In genomic region chr12:68793975-68794652, GRCh38 we compare ENCODE assay signal across 26 cellular contexts.
"Had no signal": no experiment of that assay in that cellular context is flagged by ENCODE, and none has a peak within 500 bp of the region (broad histone marks: within the 10 kb centered on the region; RNA-seq: fewer than 3 reads in every experiment).

No MANE protein-coding gene starts in this region.

- H3K9me3 ChIP-seq: gastroesophageal sphincter, left lung, lower lobe of right lung, psoas muscle, thoracic aorta, vagina had no signal

- H3K4me1 ChIP-seq: gastroesophageal sphincter, left lung, lower lobe of right lung, neural progenitor cell, parathyroid adenoma, psoas muscle, vagina had no signal

- H3K27ac ChIP-seq: gastroesophageal sphincter, left lung, lower lobe of right lung, neural progenitor cell, parathyroid adenoma, psoas muscle, thoracic aorta, vagina had no signal

- ATAC-seq: gastroesophageal sphincter, left lung, lower lobe of right lung, natural killer cell, psoas muscle, T-helper 17 cell had no signal

- H3K36me3 ChIP-seq: gastroesophageal sphincter, left lung, lower lobe of right lung, neural progenitor cell, thoracic aorta, vagina had no signal

- H3K4me2 ChIP-seq: neural progenitor cell had no signal

- H3K27me3 Mint-ChIP-seq: activated CD4-positive, alpha-beta memory T cell treated with anti-CD3 and anti-CD28 coated beads, Interleukin-2, amount 10 ng/mL, durations not matched to agents 7 days and 5 days; activated CD4-positive, alpha-beta T cell treated with anti-CD3 and anti-CD28 coated beads, Interleukin-2, amount 10 ng/mL, durations not matched to agents 7 days and 5 days; activated naive CD8-positive, alpha-beta T cell; T-helper 17 cell; type B pancreatic cell had no signal

- H3K9me3 Mint-ChIP-seq: activated CD4-positive, alpha-beta memory T cell treated with anti-CD3 and anti-CD28 coated beads, Interleukin-2, amount 10 ng/mL, durations not matched to agents 7 days and 5 days; activated CD4-positive, alpha-beta T cell treated with anti-CD3 and anti-CD28 coated beads, Interleukin-2, amount 10 ng/mL, durations not matched to agents 7 days and 5 days; immature natural killer cell; natural killer cell; neural progenitor cell; type B pancreatic cell had no signal

- H3K9ac ChIP-seq: neural progenitor cell, parathyroid adenoma had no signal

- H3K4me3 ChIP-seq: gastroesophageal sphincter, left lung, lower lobe of right lung, neural progenitor cell, psoas muscle, thoracic aorta, vagina had no signal

- H3K79me2 ChIP-seq: parathyroid adenoma had no signal

- H3K4me1 Mint-ChIP-seq: activated CD4-positive, alpha-beta T cell treated with anti-CD3 and anti-CD28 coated beads, Interleukin-2, amount 10 ng/mL, durations not matched to agents 7 days and 5 days; immature natural killer cell; neural progenitor cell; T-helper 17 cell had no signal

- H3K36me3 Mint-ChIP-seq: activated naive CD8-positive, alpha-beta T cell; natural killer cell; neural progenitor cell; type B pancreatic cell had no signal

- H3K27me3 ChIP-seq: gastroesophageal sphincter, left lung, neural progenitor cell, vagina had no signal

- H3K27ac Mint-ChIP-seq: activated CD4-positive, alpha-beta memory T cell treated with anti-CD3 and anti-CD28 coated beads, Interleukin-2, amount 10 ng/mL, durations not matched to agents 7 days and 5 days; activated CD4-positive, alpha-beta T cell treated with anti-CD3 and anti-CD28 coated beads, Interleukin-2, amount 10 ng/mL, durations not matched to agents 7 days and 5 days; activated naive CD8-positive, alpha-beta T cell; natural killer cell; neural progenitor cell; T-helper 17 cell; type B pancreatic cell had no signal

- H3K4me3 Mint-ChIP-seq: activated CD4-positive, alpha-beta memory T cell treated with anti-CD3 and anti-CD28 coated beads, Interleukin-2, amount 10 ng/mL, durations not matched to agents 7 days and 5 days; activated CD4-positive, alpha-beta T cell treated with anti-CD3 and anti-CD28 coated beads, Interleukin-2, amount 10 ng/mL, durations not matched to agents 7 days and 5 days; activated naive CD8-positive, alpha-beta T cell; immature natural killer cell; natural killer cell; neural progenitor cell; T-helper 17 cell; type B pancreatic cell had no signal

- DNase-seq: activated CD4-positive, alpha-beta memory T cell treated with anti-CD3 and anti-CD28 coated beads, Interleukin-2, amount 10 ng/mL, durations not matched to agents 7 days and 5 days; activated CD4-positive, alpha-beta T cell treated with anti-CD3 and anti-CD28 coated beads, Interleukin-2, amount 10 ng/mL, durations not matched to agents 7 days and 5 days; activated CD4-positive, CD25-positive, alpha-beta regulatory T cell treated with anti-CD3 and anti-CD28 coated beads, Interleukin-2, amount 50 U/mL, for 72 hours; activated effector memory CD4-positive, alpha-beta T cell treated with Interleukin-2 at 50 U/mL for 16 hours; activated naive CD4-positive, alpha-beta T cell treated with Interleukin-2 at 50 U/mL for 16 hours; anterior cingulate cortex; effector memory CD4-positive, alpha-beta T cell; erythroblast; hippocampal formation; immature natural killer cell; kidney glomerular epithelial cell; left lung; lower lobe of right lung; mesendoderm; natural killer cell; occipital lobe; psoas muscle; stimulated activated naive CD4-positive, alpha-beta T cell; T-helper 17 cell had no signal

- H2AFZ ChIP-seq: parathyroid adenoma had no signal
